8 cellular contexts compared by ENCODE assay signal in the genomic region with DNA sequence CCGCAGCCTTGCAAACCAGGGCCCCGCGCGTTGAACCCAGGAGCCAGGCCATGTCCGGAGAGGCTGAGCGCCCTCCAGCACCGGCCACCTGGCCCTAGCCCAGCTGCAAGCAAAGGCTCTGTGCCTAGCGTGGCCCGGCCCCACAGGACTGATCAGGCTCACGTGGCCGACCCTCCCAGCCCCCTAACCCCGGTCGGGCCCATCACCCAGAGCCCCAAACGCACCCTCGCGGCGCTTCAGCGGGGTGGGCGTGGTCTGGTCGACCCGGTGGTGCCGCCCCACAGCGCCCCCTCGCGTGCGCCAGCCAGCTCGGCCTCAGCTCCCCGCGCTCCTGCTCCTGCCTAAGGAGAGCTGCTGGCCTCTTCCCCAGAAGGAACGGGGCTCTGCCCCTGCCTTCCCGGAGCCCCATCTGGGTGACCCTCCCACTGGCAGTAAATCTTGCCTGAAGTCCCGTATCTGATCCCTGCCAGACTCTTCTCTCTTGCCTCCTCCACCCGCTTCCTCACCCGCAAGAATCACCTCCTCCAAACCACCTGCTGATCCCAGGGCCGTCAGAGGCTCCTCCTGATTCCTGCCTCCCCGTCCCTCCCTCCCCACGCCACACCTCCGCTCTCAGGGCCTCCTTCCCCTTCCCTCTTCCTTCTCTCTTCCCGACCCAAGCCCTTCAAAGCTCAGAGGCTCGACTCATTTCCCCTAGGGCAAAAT. TPM values are rescaled to one million over a fixed set of nuclear protein-coding genes. Genes with fewer than 3 reads are reported as not detected.
DNase-seq lines count a peak whose midpoint lies in the region; ATAC-seq and TF ChIP-seq lines count a peak whose summit lies in the region.

No MANE protein-coding gene starts in this region.

- no peak overlapping the region for H3K27ac ChIP-seq in foreskin keratinocyte

- H3K36me3 Mint-ChIP-seq in neural crest cell (ENCODE audit: low read depth) = no peaks in the 10 kb centered on the region
- H3K36me3 Mint-ChIP-seq in type B pancreatic cell = no peaks in the 10 kb centered on the region

- H3K4me3 Mint-ChIP-seq in neural crest cell (no peak overlapping the region), type B pancreatic cell (peak overlapping the region; percentile 69)

- H3K9me3 Mint-ChIP-seq in neural crest cell (no peaks in the 10 kb centered on the region), type B pancreatic cell (no peaks in the 10 kb centered on the region)

- H3K27me3 ChIP-seq in foreskin keratinocyte = no peaks in the 10 kb centered on the region

- H3K4me1 Mint-ChIP-seq in neural crest cell = peaks cover 5% of the 10 kb centered on the region
- H3K4me1 Mint-ChIP-seq in type B pancreatic cell (ENCODE audit: unreplicated experiment) = peaks cover 4% of the 10 kb centered on the region

- H3K27ac Mint-ChIP-seq in neural crest cell (ENCODE audit: unreplicated experiment) (no peak overlapping the region), type B pancreatic cell (no peak overlapping the region)

- H3K4me1 ChIP-seq in foreskin keratinocyte = no peaks in the 10 kb centered on the region

- peak; percentile 61 for TF ChIP-seq CTCF in foreskin keratinocyte (conservative IDR thresholded peaks at IDR 0.05)
- peak; percentile 77 for TF ChIP-seq CTCF in neural crest cell (conservative IDR thresholded peaks at IDR 0.05)
- peak; percentile 81 for TF ChIP-seq CTCF in type B pancreatic cell (conservative IDR thresholded peaks at IDR 0.05)

- H3K27me3 Mint-ChIP-seq in neural crest cell (ENCODE audit: low read depth) (no peaks in the 10 kb centered on the region), type B pancreatic cell (peaks cover 8% of the 10 kb centered on the region)

- DNase-seq in CD1c-positive myeloid dendritic cell (ENCODE audit: extremely low spot score) (peak; percentile 60), HUDEP-2 (lab: John Stamatoyannopoulos, UW; ENCODE audit: unreplicated experiment in 76 of 76) (peak in 50 of 76 experiments; percentile 2 to 67 (median 26)), foreskin keratinocyte (peak in 1 of 2 donors; percentile 2), neural crest cell (ENCODE audit: low read depth, low spot score) (peak; percentile 65), type B pancreatic cell (ENCODE audit: extremely low spot score, unreplicated experiment) (peak; percentile 77), NCI-H2196 treated with DMSO at 0.1 percent for 48 hours (lab: John Stamatoyannopoulos, UW; ENCODE audit: unreplicated experiment) (no peak)
- peak; percentile 30 for DNase-seq in activated CD8-positive, alpha-beta memory T cell treated with anti-CD3 and anti-CD28 coated beads, Interleukin-2, amount 50 U/mL, for 4 hours

- ATAC-seq in GM19463 (IDR thresholded peaks at IDR 0.05; ENCODE audit: unreplicated experiment) (peak; percentile 88), foreskin keratinocyte (peak; percentile 70)

RNA-seq across cellular contexts. Expression of gene TEX51, which starts 12.3 kb away (rescaled TPM):
- total RNA-seq in foreskin keratinocyte (not detected in 2 replicates), neural crest cell (not detected in 2 replicates), type B pancreatic cell (ENCODE audit: low replicate concordance) (not detected in 2 replicates)
- polyA plus RNA-seq in foreskin keratinocyte = not detected in 2 replicates
